In genomic region chr4:91791631-91792030, GRCh38 we compare ENCODE assay signal across 8 cellular contexts.
DNase-seq lines count a peak whose midpoint lies in the region; FAIRE-seq and TF ChIP-seq lines count a peak whose summit lies in the region.
"Not testable (repeated sequence)": the region's sequence is repeated elsewhere in the genome, so short reads cannot be mapped to it uniquely, and the experiment has no call there.

No MANE protein-coding gene starts in this region.

- CTCF ChIA-PET in HEK293T (lab: Yijun Ruan, JAX), result not testable (repeated sequence)

- TF ChIP-seq POLR2A in transverse colon (IDR thresholded peaks at IDR 0.05), result not testable (repeated sequence)

- intact Hi-C loops in transverse colon (cut with DNase I; ENCODE audit: low total_unique reads), result not testable (repeated sequence)

- not testable (repeated sequence) for H3K27ac Mint-ChIP-seq in astrocyte (ENCODE audit: unreplicated experiment)
- H3K27ac Mint-ChIP-seq in neural progenitor cell, result peak overlapping the region; percentile 60

- not testable (repeated sequence) for H3K9ac ChIP-seq in astrocyte (ENCODE audit: low read length)
- H3K9ac ChIP-seq in neural progenitor cell, result peak overlapping the region; percentile 55

- H3K36me3 Mint-ChIP-seq in astrocyte (ENCODE audit: low read depth, unreplicated experiment); neural progenitor cell: not testable (repeated sequence)

- H3K4me3 Mint-ChIP-seq in astrocyte (ENCODE audit: unreplicated experiment) (peak overlapping the region; percentile 83), neural progenitor cell (peak overlapping the region; percentile 87)

- H3K36me3 ChIP-seq in astrocyte (ENCODE audit: insufficient read depth, low read length); neural progenitor cell; transverse colon: not testable (repeated sequence)

- H3K9me3 ChIP-seq in astrocyte (ENCODE audit: insufficient read depth, low read depth, low read length); iPS-18c (ENCODE audit: control insufficient read depth, insufficient read depth, low read length); neural progenitor cell (ENCODE audit: low read depth); transverse colon: not testable (repeated sequence)

- TF ChIP-seq EP300 in transverse colon (IDR thresholded peaks at IDR 0.05; ENCODE audit: low read depth), result not testable (repeated sequence)

- 21 to 61% methylated on average over 11 to 27 of the region's 28 CpGs for WGBS in transverse colon (ENCODE audit: low coverage in 1 of 2), 2 donors

- not testable (repeated sequence) for H3K9me3 Mint-ChIP-seq in astrocyte (ENCODE audit: unreplicated experiment); neural progenitor cell

- not testable (repeated sequence) for H3F3A ChIP-seq in neural progenitor cell (ENCODE audit: low read depth)

- FAIRE-seq in astrocyte (lab: Jason Lieb, UNC), result not testable (repeated sequence)

- H3K4me3 ChIP-seq in astrocyte (ENCODE audit: insufficient read depth, low read depth, low read length), result not testable (repeated sequence)
- H3K4me3 ChIP-seq in epithelial cell of esophagus (ENCODE audit: low read length), result peak overlapping the region; percentile 29
- H3K4me3 ChIP-seq in iPS-18c (ENCODE audit: insufficient read depth, low read depth, low read length), result peak overlapping the region; percentile 38; the same call in 1 of the 2 replicates
- H3K4me3 ChIP-seq in neural progenitor cell, result peak overlapping the region; percentile 58
- H3K4me3 ChIP-seq in transverse colon, result peak overlapping the region in 3 of 4 donors; percentile 15 to 37 (median 23)

- not testable (repeated sequence) for H3K27ac ChIP-seq in astrocyte (ENCODE audit: low read depth, low read length); neural progenitor cell; transverse colon

- not testable (repeated sequence) for TF ChIP-seq CTCF in astrocyte (IDR thresholded peaks at IDR 0.05; ENCODE audit: insufficient read depth, low read depth, low read length); epithelial cell of esophagus (IDR thresholded peaks at IDR 0.05; ENCODE audit: insufficient read depth, low read depth, low read length, missing control alignments); neural progenitor cell (IDR thresholded peaks at IDR 0.05); transverse colon (IDR thresholded peaks at IDR 0.05)

- H4K20me1 ChIP-seq in astrocyte (ENCODE audit: insufficient read depth, low read length); neural progenitor cell (ENCODE audit: low read depth): not testable (repeated sequence)

- not testable (repeated sequence) for H2AFZ ChIP-seq in astrocyte (ENCODE audit: low read depth, low read length)
- peak overlapping the region; percentile 76 for H2AFZ ChIP-seq in neural progenitor cell (replicated peaks)

- POLR2A ChIA-PET in HEK293T (lab: Yijun Ruan, JAX), result not testable (repeated sequence)

- not testable (repeated sequence) for H3K4me1 Mint-ChIP-seq in astrocyte (ENCODE audit: low read depth, unreplicated experiment); neural progenitor cell

- DNase-seq in COLO668 (lab: John Stamatoyannopoulos, UW; ENCODE audit: unreplicated experiment) (peak; percentile 51), NCI-H345 (lab: John Stamatoyannopoulos, UW) (peak; percentile 15), epithelial cell of esophagus (ENCODE audit: low read depth) (peak; percentile 14), transverse colon (peak; percentile 7)
- not testable (repeated sequence) for DNase-seq in HEK293T (ENCODE audit: extremely low spot score); astrocyte (ENCODE audit: low read depth); neural progenitor cell (ENCODE audit: low spot score)

- not testable (repeated sequence) for H3K27me3 Mint-ChIP-seq in astrocyte (ENCODE audit: low read depth, unreplicated experiment); neural progenitor cell (ENCODE audit: insufficient read depth, low read depth)

- not testable (repeated sequence) for H3K4me1 ChIP-seq in astrocyte (ENCODE audit: insufficient read depth, low read length); neural progenitor cell; transverse colon

- H3K79me2 ChIP-seq in astrocyte (ENCODE audit: insufficient read depth, low read length); neural progenitor cell (ENCODE audit: low read depth): not testable (repeated sequence)

- in situ Hi-C loops in transverse colon (cut with MboI; ENCODE audit: low pct_ligation_motif_present in 1 of 4, low pct_unique_long_range_greater_than_20kb in 1 of 4, low sequenced_read_pairs in 3 of 4), result not testable (repeated sequence)

- not testable (repeated sequence) for H3K27me3 ChIP-seq in astrocyte (ENCODE audit: insufficient read depth, low read length); neural progenitor cell; transverse colon

- H3K4me2 ChIP-seq in astrocyte (ENCODE audit: low read length) (peak overlapping the region; percentile 26), neural progenitor cell (peak overlapping the region; percentile 69)

TF ChIP-seq in HEK293T, 16 proteins besides CTCF, POLR2A, EP300 and RAD21:
- TF ChIP-seq L3MBTL2 (conservative IDR thresholded peaks at IDR 0.05), result peak; percentile 39; the same call in 1 of the 2 replicates
